Comparison of ENCODE assay signal across 8 cellular contexts in genomic region chr5:62779010-62779422, GRCh38.
DNase-seq lines count a peak whose midpoint lies in the region; ATAC-seq lines count a peak whose summit lies in the region.

No MANE protein-coding gene starts in this region.

- H3K9me3 ChIP-seq in iPS DF 6.9 (ENCODE audit: control insufficient read depth, insufficient read depth, low read length): no peaks in the 10 kb centered on the region

- H3K27ac ChIP-seq in iPS DF 6.9 (ENCODE audit: low read length): no peak overlapping the region

- H3K4me3 ChIP-seq in iPS DF 6.9 (ENCODE audit: low read length): no peak overlapping the region

- ATAC-seq in HG02759 (IDR thresholded peaks at IDR 0.05; ENCODE audit: unreplicated experiment) (peak; percentile 61), GM21576 (IDR thresholded peaks at IDR 0.05; ENCODE audit: unreplicated experiment) (no peak)

- no peaks in the 10 kb centered on the region for H3K36me3 ChIP-seq in iPS DF 6.9 (ENCODE audit: control insufficient read depth, insufficient read depth, low read length)

- no peaks in the 10 kb centered on the region for H3K4me1 ChIP-seq in iPS DF 6.9 (ENCODE audit: control insufficient read depth, insufficient read depth, low read length)

- no peaks in the 10 kb centered on the region for H3K27me3 ChIP-seq in iPS DF 6.9 (ENCODE audit: control insufficient read depth, insufficient read depth, low read length)

- DNase-seq in NCI-H524 (lab: John Stamatoyannopoulos, UW) (peak; percentile 14 to 67), NCI-H524 treated with DMSO at 0.1 percent for 48 hours (lab: John Stamatoyannopoulos, UW) (no peak), NCI-H345 (lab: John Stamatoyannopoulos, UW) (peak; percentile 66), astrocyte of the hippocampus (ENCODE audit: low read depth, low spot score) (peak; percentile 68), iPS DF 6.9 (ENCODE audit: low read depth, low spot score) (peak; percentile 57), smooth muscle cell of the brain vasculature (ENCODE audit: low read depth, low spot score) (peak; percentile 12)

- no CpG with 5 or more reads among the region's 5 CpGs for WGBS in iPS DF 6.9 (ENCODE audit: insufficient coverage, insufficient read length)
